In genomic region chr6:56374841-56375369, GRCh38 we compare ENCODE assay signal across 13 cellular contexts.
DNase-seq lines count a peak whose midpoint lies in the region; ATAC-seq and TF ChIP-seq lines count a peak whose summit lies in the region.
"Had no signal": no experiment of that assay in that cellular context is flagged by ENCODE, and none has a peak within 500 bp of the region (broad histone marks: within the 10 kb centered on the region; RNA-seq: fewer than 3 reads in every experiment).

No MANE protein-coding gene starts in this region.

- H3K27me3 ChIP-seq in sigmoid colon = no peaks in the 10 kb centered on the region

- peaks cover 0 to 78% (median 65%) of the 10 kb centered on the region in 4 donors for H3K4me1 ChIP-seq in sigmoid colon

- TF ChIP-seq EP300 in sigmoid colon (IDR thresholded peaks at IDR 0.05) = peak in 1 of 4 donors; percentile 3

- H3K27me3 Mint-ChIP-seq in activated T-cell treated with anti-CD3 and anti-CD28 coated beads, Interleukin-2, amount 50 U/mL, for 4 hours (ENCODE audit: low read depth) = no peaks in the 10 kb centered on the region

- H3K9me3 ChIP-seq in sigmoid colon = no peaks in the 10 kb centered on the region

- no peak for TF ChIP-seq CTCF in AG10803 (conservative IDR thresholded peaks at IDR 0.05; ENCODE audit: low read length)
- no peak for TF ChIP-seq CTCF in sigmoid colon (IDR thresholded peaks at IDR 0.05)

- TF ChIP-seq POLR2A in sigmoid colon (IDR thresholded peaks at IDR 0.05) = no peak

- no peaks in the 10 kb centered on the region for H3K36me3 ChIP-seq in sigmoid colon

- no peaks in the 10 kb centered on the region for H3K4me1 Mint-ChIP-seq in activated T-cell treated with anti-CD3 and anti-CD28 coated beads, Interleukin-2, amount 50 U/mL, for 4 hours (ENCODE audit: low read depth)

- H3K9me3 Mint-ChIP-seq in activated T-cell treated with anti-CD3 and anti-CD28 coated beads, Interleukin-2, amount 50 U/mL, for 4 hours = no peaks in the 10 kb centered on the region
- H3K9me3 Mint-ChIP-seq: activated T-helper 1 cell treated with anti-CD3 and anti-CD28 coated beads, Interleukin-12 subunit alpha, Interleukin-12 subunit beta, Interleukin-2, Interleukin-4 antibody, amounts not matched to agents 30 ng/mL and 10 ng/mL and 1 ng/mL, durations not matched to agents 14 hours and 24 hours and 36 hours had no signal

- H3K36me3 Mint-ChIP-seq in activated T-cell treated with anti-CD3 and anti-CD28 coated beads, Interleukin-2, amount 50 U/mL, for 4 hours (ENCODE audit: insufficient read depth) = no peaks in the 10 kb centered on the region

- ATAC-seq in left cardiac atrium = peak; percentile 64 to 77
- no peak for ATAC-seq in GM19395 (IDR thresholded peaks at IDR 0.05; ENCODE audit: unreplicated experiment)
- no peak for ATAC-seq in activated T-cell treated with anti-CD3 and anti-CD28 coated beads, Interleukin-2, amount 50 U/mL, for 4 hours

- peak; percentile 87 for DNase-seq in AG10803 (ENCODE audit: low read depth)
- DNase-seq in brain pericyte (ENCODE audit: low read depth, low spot score) = peak; percentile 22
- peak; percentile 36 for DNase-seq in left cardiac atrium
- DNase-seq in sigmoid colon = peak; percentile 83
- no peak for DNase-seq in stimulated activated naive CD4-positive, alpha-beta T cell treated with Interleukin-2 at 50 U/mL for 16 hours (lab: John Stamatoyannopoulos, UW)
- no peak for DNase-seq in NCI-H2171 (lab: John Stamatoyannopoulos, UW)
- no peak for DNase-seq in activated T-cell treated with anti-CD3 and anti-CD28 coated beads, Interleukin-2, amount 50 U/mL, for 4 hours
- DNase-seq: AML-193, cortex of kidney, NCI-H1694 treated with DMSO at 0.1 percent for 48 hours, occipital lobe had no signal

- H3K27ac ChIP-seq in sigmoid colon = peak overlapping the region; percentile 80 to 95 (median 90)

- no peak overlapping the region for H3K4me3 Mint-ChIP-seq in activated T-cell treated with anti-CD3 and anti-CD28 coated beads, Interleukin-2, amount 50 U/mL, for 4 hours
- H3K4me3 Mint-ChIP-seq: activated T-helper 1 cell treated with anti-CD3 and anti-CD28 coated beads, Interleukin-12 subunit alpha, Interleukin-12 subunit beta, Interleukin-2, Interleukin-4 antibody, amounts not matched to agents 30 ng/mL and 10 ng/mL and 1 ng/mL, durations not matched to agents 14 hours and 24 hours and 36 hours had no signal

- H3K4me3 ChIP-seq in AG10803 (ENCODE audit: low read length) (peak overlapping the region; percentile 39), sigmoid colon (no peak overlapping the region)

- 67 to 85% methylated on average over 4 of the region's 4 CpGs for WGBS in sigmoid colon, 2 donors

- intact Hi-C loops in left cardiac atrium (cut with DNase I) (loop anchor here in 1 of 2 donors (10.0 kb wide), 1 partner anchor 80 kb away; no protein-coding TSS in a partner anchor), sigmoid colon (cut with DNase I) (loop anchor here (5.0 kb wide), 2 partner anchors 62 to 77 kb away; no protein-coding TSS in a partner anchor)

Comparison
In these comparisons a context has a peak if more than half of its experiments do, and no peak if none do; other contexts are left out.
1. DNase-seq: peak in AG10803 (single experiment), brain pericyte (single experiment), left cardiac atrium (single experiment) and sigmoid colon (single experiment); none in stimulated activated naive CD4-positive, alpha-beta T cell treated with Interleukin-2 at 50 U/mL for 16 hours (single experiment), NCI-H2171 (single experiment) and activated T-cell treated with anti-CD3 and anti-CD28 coated beads, Interleukin-2, amount 50 U/mL, for 4 hours (single experiment).
2. ATAC-seq: peak in left cardiac atrium (2 of 2); none in GM19395 (single experiment) and activated T-cell treated with anti-CD3 and anti-CD28 coated beads, Interleukin-2, amount 50 U/mL, for 4 hours (0 of 2).